ENCODE assay signal across 8 cellular contexts in genomic region chr6:115896538-115897129, GRCh38.
DNase-seq lines count a peak whose midpoint lies in the region; ATAC-seq and TF ChIP-seq lines count a peak whose summit lies in the region.

No MANE protein-coding gene starts in this region.

- WGBS in heart right ventricle, 2 donors = 59 to 61% methylated on average over 2 of the region's 2 CpGs
- no CpG with 5 or more reads among the region's 2 CpGs for WGBS in neuronal stem cell (ENCODE audit: extremely low coverage in 2 of 2, insufficient read length in 2 of 2, insufficient replicate concordance in 1 of 2), 2 donors

- no peaks in the 10 kb centered on the region for H3K9me3 Mint-ChIP-seq in endothelial cell (ENCODE audit: unreplicated experiment)

- no peak overlapping the region for H3K18ac ChIP-seq in neuronal stem cell (ENCODE audit: low read length)

- H2AFZ ChIP-seq in neuronal stem cell (ENCODE audit: low read length) = no peak overlapping the region

- H2BK15ac ChIP-seq in neuronal stem cell (ENCODE audit: low read length) = no peak overlapping the region

- no peaks in the 10 kb centered on the region for H3K36me3 Mint-ChIP-seq in endothelial cell (ENCODE audit: low read depth, unreplicated experiment)

- no peak overlapping the region for H2BK12ac ChIP-seq in neuronal stem cell (ENCODE audit: low read length)

- no peak overlapping the region for H3K27ac Mint-ChIP-seq in endothelial cell (ENCODE audit: unreplicated experiment)

- H3K27me3 ChIP-seq in heart right ventricle (no peaks in the 10 kb centered on the region), NT2/D1 (ENCODE audit: insufficient read depth, insufficient read length) (no peaks in the 10 kb centered on the region), neuronal stem cell (ENCODE audit: control insufficient read depth in 3 of 3, insufficient read depth in 3 of 3, low read depth in 1 of 3, low read length in 3 of 3) (no peaks in the 10 kb centered on the region)

- no peak overlapping the region for H4K8ac ChIP-seq in neuronal stem cell (ENCODE audit: low read depth, low read length)

- H3K4me3 Mint-ChIP-seq in endothelial cell (ENCODE audit: unreplicated experiment) = no peak overlapping the region

- ATAC-seq in heart right ventricle = no peak
- peak; percentile 45 for ATAC-seq in HG02884 (IDR thresholded peaks at IDR 0.05; ENCODE audit: unreplicated experiment)
- ATAC-seq in GM19455 (IDR thresholded peaks at IDR 0.05; ENCODE audit: unreplicated experiment) = no peak

- DNase-seq in heart right ventricle = no peak
- no peak for DNase-seq in cardiac septum (ENCODE audit: low spot score)
- peak; percentile 5 for DNase-seq in NT2/D1 (ENCODE audit: low read depth, low spot score)
- peak; percentile 24 for DNase-seq in endothelial cell (ENCODE audit: low spot score)
- peak; percentile 14 for DNase-seq in neuronal stem cell (ENCODE audit: low spot score)
- DNase-seq in stimulated activated CD4-positive, alpha-beta T cell treated with anti-CD3 and anti-CD28 coated beads, Interleukin-4, amount 100 ng/mL, for 1 hour = no peak

- no peaks in the 10 kb centered on the region for H3K79me1 ChIP-seq in neuronal stem cell (ENCODE audit: low read depth, low read length)

- no peak overlapping the region for H3K23ac ChIP-seq in neuronal stem cell (ENCODE audit: low read depth, low read length, poor library complexity)

- no peak overlapping the region for H3K4ac ChIP-seq in neuronal stem cell (ENCODE audit: low read length)

- H3K4me1 ChIP-seq in heart right ventricle (no peaks in the 10 kb centered on the region), NT2/D1 (ENCODE audit: insufficient read depth, insufficient read length) (no peaks in the 10 kb centered on the region), neuronal stem cell (ENCODE audit: control insufficient read depth in 2 of 2, insufficient read depth in 1 of 2, low read depth in 1 of 2, low read length in 2 of 2) (no peaks in the 10 kb centered on the region)

- no peak overlapping the region for H2BK5ac ChIP-seq in neuronal stem cell (ENCODE audit: low read length)

- intact Hi-C loops in heart right ventricle (cut with DNase I) = loop anchor here in 7 of 10 donors (2.0 to 10.0 kb wide), 4 partner anchors 1142 to 1152 kb away; no protein-coding TSS in a partner anchor
- intact Hi-C loops in cardiac septum (cut with DNase I) = loop anchor here (10.0 kb wide), 1 partner anchor 1142 kb away; no protein-coding TSS in a partner anchor

- H3K9me3 ChIP-seq in heart right ventricle (no peaks in the 10 kb centered on the region), NT2/D1 (ENCODE audit: insufficient read depth, low read length) (no peaks in the 10 kb centered on the region), neuronal stem cell (replicated peaks in 1 of 2; ENCODE audit: control insufficient read depth in 2 of 2, insufficient read depth in 1 of 2, low read depth in 1 of 2, low read length in 2 of 2) (no peaks in the 10 kb centered on the region)

- H3K14ac ChIP-seq in neuronal stem cell (ENCODE audit: low read length) = no peak overlapping the region

- H3K27me3 Mint-ChIP-seq in endothelial cell (ENCODE audit: unreplicated experiment) = no peaks in the 10 kb centered on the region

- H3K27ac ChIP-seq in heart right ventricle (no peak overlapping the region), neuronal stem cell (replicated peaks; ENCODE audit: low read length) (no peak overlapping the region)

- H4K91ac ChIP-seq in neuronal stem cell (ENCODE audit: low read depth, low read length, poor library complexity) = no peak overlapping the region

- no peak overlapping the region for H2AK5ac ChIP-seq in neuronal stem cell (ENCODE audit: low read depth, low read length)

- H3K4me2 ChIP-seq in neuronal stem cell (ENCODE audit: insufficient read depth, low read length, poor library complexity, severe bottlenecking) = no peak overlapping the region

- H3K36me3 ChIP-seq in heart right ventricle (no peaks in the 10 kb centered on the region), NT2/D1 (ENCODE audit: insufficient read depth, insufficient read length, low read length) (no peaks in the 10 kb centered on the region), neuronal stem cell (replicated peaks in 1 of 2; ENCODE audit: control insufficient read depth in 2 of 2, insufficient read depth in 2 of 2, low read length in 2 of 2) (no peaks in the 10 kb centered on the region)

- TF ChIP-seq CTCF in heart right ventricle (IDR thresholded peaks at IDR 0.05) (peak; percentile 23 to 73 (median 64)), endothelial cell (IDR thresholded peaks at IDR 0.05; ENCODE audit: unreplicated experiment) (peak; percentile 72)

- H3K4me1 Mint-ChIP-seq in endothelial cell (ENCODE audit: unreplicated experiment) = no peaks in the 10 kb centered on the region

- H2BK120ac ChIP-seq in neuronal stem cell (ENCODE audit: low read depth, low read length) = no peak overlapping the region

- H3K4me3 ChIP-seq in heart right ventricle (no peak overlapping the region), NT2/D1 (ENCODE audit: insufficient read length, low read depth) (no peak overlapping the region), neuronal stem cell (ENCODE audit: low read length in 2 of 2) (no peak overlapping the region)

- H3K9ac ChIP-seq in NT2/D1 (ENCODE audit: insufficient read length, low read depth) = no peak overlapping the region
- H3K9ac ChIP-seq in neuronal stem cell (ENCODE audit: low read depth, low read length, poor library complexity) = no peak overlapping the region

Comparison
In these comparisons a context has a peak if more than half of its experiments do, and no peak if none do; other contexts are left out.
1. DNase-seq: peak in NT2/D1 (single experiment), endothelial cell (single experiment) and neuronal stem cell (single experiment); none in heart right ventricle (0 of 2), cardiac septum (single experiment) and stimulated activated CD4-positive, alpha-beta T cell treated with anti-CD3 and anti-CD28 coated beads, Interleukin-4, amount 100 ng/mL, for 1 hour (single experiment).